19 cellular contexts compared by ENCODE assay signal in genomic region chr16:67421030-67421429, GRCh38. TPM values are rescaled to one million over a fixed set of nuclear protein-coding genes. Genes with fewer than 3 reads are reported as not detected.
DNase-seq lines count a peak whose midpoint lies in the region; ATAC-seq and TF ChIP-seq lines count a peak whose summit lies in the region.
"Had no signal": no experiment of that assay in that cellular context is flagged by ENCODE, and none has a peak within 500 bp of the region (broad histone marks: within the 10 kb centered on the region; RNA-seq: fewer than 3 reads in every experiment).

No MANE protein-coding gene starts in this region.

- CTCF ChIA-PET in MCF 10A (lab: Yijun Ruan, JAX) = interaction anchor here (0.5 to 2.3 kb wide), 3 partner anchors 44 to 444 kb away, joined by 3 to 5 read pairs (median 5); no protein-coding TSS in a partner anchor
- CTCF ChIA-PET in WTC11 (lab: Charles Lee) = interaction anchor here (0.6 to 10.4 kb wide), 16 partner anchors 7 to 249 kb away, joined by 3 to 234 read pairs (median 5); partner anchors contain the start of genes ATP6V0D1, HSD11B2, KCTD19 and LRRC36

- TF ChIP-seq CTCF in breast epithelium (IDR thresholded peaks at IDR 0.05) (no peak), MCF 10A (IDR thresholded peaks at IDR 0.05; ENCODE audit: unreplicated experiment) (no peak), WTC11 (IDR thresholded peaks at IDR 0.05) (no peak), coronary artery (IDR thresholded peaks at IDR 0.05) (no peak), GM10266 (IDR thresholded peaks at IDR 0.05; ENCODE audit: control insufficient read depth, insufficient read depth, low read depth, missing control alignments) (no peak)

- H3K4me2 ChIP-seq in mesendoderm (ENCODE audit: low read length) = no peak overlapping the region
- H3K4me2 ChIP-seq: A549 had no signal

- no peaks in the 10 kb centered on the region for H3K79me1 ChIP-seq in mesendoderm (ENCODE audit: low read length)

- H3K27ac ChIP-seq in breast epithelium (peak overlapping the region; percentile 32 to 54), mesendoderm (ENCODE audit: low read depth, low read length) (no peak overlapping the region), coronary artery (no peak overlapping the region)
- H3K27ac ChIP-seq: 22Rv1, A549, C4-2B had no signal

- no peak overlapping the region for H3K56ac ChIP-seq in mesendoderm (ENCODE audit: low read length)

- H3K4me1 Mint-ChIP-seq in MCF 10A (ENCODE audit: insufficient read depth, unreplicated experiment) = peaks cover 5% of the 10 kb centered on the region
- peaks cover 61% of the 10 kb centered on the region for H3K4me1 Mint-ChIP-seq in WTC11

- H2BK120ac ChIP-seq in mesendoderm (ENCODE audit: low read depth, low read length) = no peak overlapping the region

- H3K27me3 Mint-ChIP-seq in MCF 10A (ENCODE audit: insufficient read depth, unreplicated experiment) = peaks cover 26% of the 10 kb centered on the region
- H3K27me3 Mint-ChIP-seq in WTC11 (ENCODE audit: low read depth) = peaks cover 11% of the 10 kb centered on the region

- no peak overlapping the region for H2BK15ac ChIP-seq in mesendoderm (replicated peaks; ENCODE audit: low read depth)

- H3K4ac ChIP-seq in mesendoderm (ENCODE audit: low read depth, low read length) = no peak overlapping the region

- H3K23ac ChIP-seq in mesendoderm (ENCODE audit: low read length) = no peak overlapping the region

- intact Hi-C loops in breast epithelium (cut with DNase I; ENCODE audit: low total_unique reads) (loop anchor here (1.0 kb wide), 1 partner anchor 27 kb away; no protein-coding TSS in a partner anchor), MCF 10A (cut with micrococcal nuclease) (no loop called here)

- no peak for DNase-seq in breast epithelium (ENCODE audit: low spot score in 2 of 2)
- DNase-seq in MCF 10A (ENCODE audit: unreplicated experiment) = no peak
- no peak for DNase-seq in WTC11 (ENCODE audit: low spot score)
- DNase-seq in mesendoderm = peak; percentile 75
- no peak for DNase-seq in hepatic stellate cell (ENCODE audit: low spot score)
- DNase-seq in coronary artery (ENCODE audit: low spot score) = no peak
- DNase-seq in D341Med (ENCODE audit: low spot score) = no peak
- DNase-seq in GM10266 (ENCODE audit: extremely low spot score) = no peak
- DNase-seq: AML-193; Caco-2; CD4-positive, alpha-beta T cell; DMS153; DMS79 treated with DMSO at 0.1 percent for 48 hours; GOT3 had no signal

- H4K5ac ChIP-seq in mesendoderm (ENCODE audit: low read length) = no peak overlapping the region

- H3K4me1 ChIP-seq in breast epithelium = no peaks in the 10 kb centered on the region
- peaks cover 14% of the 10 kb centered on the region for H3K4me1 ChIP-seq in mesendoderm (ENCODE audit: control insufficient read depth, low read depth, low read length)
- H3K4me1 ChIP-seq: A549 had no signal

- TF ChIP-seq POLR2A in breast epithelium (IDR thresholded peaks at IDR 0.05) = no peak

- no peaks in the 10 kb centered on the region for H3K9me3 ChIP-seq in breast epithelium
- H3K9me3 ChIP-seq: A549, Caco-2, HAP-1 had no signal

- no peak overlapping the region for H2BK5ac ChIP-seq in mesendoderm (ENCODE audit: low read length)

- ATAC-seq in WTC11 = no peak; the same call in 1 of the 2 replicates
- ATAC-seq: A549 had no signal

- H3K27ac Mint-ChIP-seq in MCF 10A (ENCODE audit: low read depth, unreplicated experiment) (no peak overlapping the region), WTC11 (peak overlapping the region; percentile 49)
- H3K27ac Mint-ChIP-seq: CD4-positive, alpha-beta T cell had no signal

- H3K27me3 ChIP-seq in breast epithelium = no peaks in the 10 kb centered on the region
- H3K27me3 ChIP-seq in mesendoderm (ENCODE audit: insufficient read depth, low read length, poor library complexity) = no peaks in the 10 kb centered on the region

- POLR2A ChIA-PET in MCF 10A (lab: Yijun Ruan, JAX) (interaction anchor here (0.6 to 0.7 kb wide), 2 partner anchors 22 to 96 kb away, joined by 4 read pairs; no protein-coding TSS in a partner anchor), WTC11 (lab: Charles Lee) (interaction anchor here (0.5 kb wide), 1 partner anchor 154 kb away, joined by 3 read pairs; no protein-coding TSS in a partner anchor)

- BruUV-seq in MCF 10A (replicated peaks; lab: Mats Ljungman, UMichigan) = no TSS peak

- no peak overlapping the region for H4K8ac ChIP-seq in mesendoderm (ENCODE audit: low read depth, low read length)

- H3K9ac ChIP-seq in mesendoderm (ENCODE audit: low read length) = no peak overlapping the region

- no CpG with 5 or more reads among the region's 4 CpGs for WGBS in mesendoderm (ENCODE audit: extremely low coverage, insufficient coverage, low lambda C conversion rate)

- no peaks in the 10 kb centered on the region for H3K36me3 ChIP-seq in breast epithelium
- H3K36me3 ChIP-seq in mesendoderm (ENCODE audit: control insufficient read depth, insufficient read depth, low read length) = no peaks in the 10 kb centered on the region
- H3K36me3 ChIP-seq: HAP-1 had no signal

- H3K9me3 Mint-ChIP-seq in MCF 10A (ENCODE audit: unreplicated experiment) (no peaks in the 10 kb centered on the region), WTC11 (peaks cover 5% of the 10 kb centered on the region)
- H3K9me3 Mint-ChIP-seq: CD4-positive, alpha-beta T cell had no signal

- H3K18ac ChIP-seq in mesendoderm (ENCODE audit: low read length) = no peak overlapping the region

- no peaks in the 10 kb centered on the region for H3K79me2 ChIP-seq in mesendoderm (ENCODE audit: control insufficient read depth, insufficient read depth, low read length)

- no peak overlapping the region for H3K4me3 Mint-ChIP-seq in MCF 10A (ENCODE audit: unreplicated experiment)
- no peak overlapping the region for H3K4me3 Mint-ChIP-seq in WTC11
- H3K4me3 Mint-ChIP-seq: CD4-positive, alpha-beta T cell had no signal

- no peak overlapping the region for H2AK5ac ChIP-seq in mesendoderm (ENCODE audit: low read length)

- H3K4me3 ChIP-seq in breast epithelium (no peak overlapping the region), mesendoderm (ENCODE audit: low read length) (no peak overlapping the region), coronary artery (no peak overlapping the region)
- H3K4me3 ChIP-seq: A549, HAP-1 had no signal

- H3K36me3 Mint-ChIP-seq in MCF 10A (ENCODE audit: insufficient read depth, unreplicated experiment) (no peaks in the 10 kb centered on the region), WTC11 (no peaks in the 10 kb centered on the region)

TF ChIP-seq in WTC11, 78 proteins besides CTCF, POLR2A, EP300 and RAD21:
- no peak for TF ChIP-seq ZNF121 (CRISPR knock-in tag; IDR thresholded peaks at IDR 0.05)
- no peak for TF ChIP-seq FOXK1 (CRISPR knock-in tag; IDR thresholded peaks at IDR 0.05)
- no peak for TF ChIP-seq ATF6 (CRISPR knock-in tag; IDR thresholded peaks at IDR 0.05)
- TF ChIP-seq CREM (CRISPR knock-in tag; IDR thresholded peaks at IDR 0.05) = no peak
- TF ChIP-seq PREB (CRISPR knock-in tag; IDR thresholded peaks at IDR 0.05; ENCODE audit: borderline replicate concordance) = no peak
- TF ChIP-seq MAX (CRISPR knock-in tag; IDR thresholded peaks at IDR 0.05) = no peak
- TF ChIP-seq ZNF671 (CRISPR knock-in tag; IDR thresholded peaks at IDR 0.05) = no peak

RNA-seq across cellular contexts. Expression of gene ZDHHC1, which starts 4.8 kb away (rescaled TPM):
- 10 to 100 TPM; 17.4 to 20.3 (median 19.3) TPM for total RNA-seq in breast epithelium
- total RNA-seq in MCF 10A (2022) = 5.9 and 7.6 TPM in 2 replicates
- 4.2 to 4.9 TPM (median 4.6 TPM) in 3 replicates for total RNA-seq in WTC11 (2021)
- polyA plus RNA-seq in mesendoderm (2013, experiment 1 of 2) = 0.72 TPM
- 0.94 TPM for polyA plus RNA-seq in mesendoderm (2013, experiment 2 of 2)

RNA-seq across cellular contexts. Expression of gene HSD11B2, which starts 9.9 kb away (rescaled TPM):
- total RNA-seq in breast epithelium = 10 to 100 TPM in 2 of 3 donors, under 1 TPM in 1; 0.32 to 66.9 (median 10.2) TPM
- 0.42 and 0.86 TPM in 2 replicates for total RNA-seq in MCF 10A (2022)
- 33.4 to 38.3 TPM (median 36.4 TPM) in 3 replicates for total RNA-seq in WTC11 (2021)
- polyA plus RNA-seq in mesendoderm (2013, experiment 1 of 2) = 12.9 TPM
- polyA plus RNA-seq in mesendoderm (2013, experiment 2 of 2) = 13.3 TPM
- total RNA-seq: CD4-positive, alpha-beta T cell; G401 had no signal

RNA-seq across cellular contexts. Expression of gene TPPP3, which starts 27.7 kb away (rescaled TPM):
- total RNA-seq in breast epithelium = 1 to 10 TPM; 1.3 to 6.9 (median 3.6) TPM
- not detected in 2 replicates for total RNA-seq in MCF 10A (2022)
- total RNA-seq in WTC11 (2021) = 0.57 to 0.74 TPM (median 0.64 TPM) in 3 replicates
- not detected for polyA plus RNA-seq in mesendoderm (2013, experiment 1 of 2)
- not detected for polyA plus RNA-seq in mesendoderm (2013, experiment 2 of 2)
- total RNA-seq: CD4-positive, alpha-beta T cell had no signal

RNA-seq across cellular contexts. Expression of gene ATP6V0D1, which starts 59.9 kb away (rescaled TPM):
- 100 to 1,000 TPM; 101 to 122 (median 104) TPM for total RNA-seq in breast epithelium
- total RNA-seq in MCF 10A (2022) = 50.5 and 50.7 TPM in 2 replicates
- total RNA-seq in WTC11 (2021) = 32.5 to 44.1 TPM (median 33.8 TPM) in 3 replicates
- 37.4 TPM for polyA plus RNA-seq in mesendoderm (2013, experiment 1 of 2)
- 38.6 TPM for polyA plus RNA-seq in mesendoderm (2013, experiment 2 of 2)

Comparison
In these comparisons a context has a peak if more than half of its experiments do, and no peak if none do; other contexts are left out.
1. H3K27ac ChIP-seq: peak in breast epithelium (2 of 2); none in mesendoderm (single experiment) and coronary artery (0 of 2).